Comparison of ENCODE assay signal across 14 cellular contexts in the genomic region with DNA sequence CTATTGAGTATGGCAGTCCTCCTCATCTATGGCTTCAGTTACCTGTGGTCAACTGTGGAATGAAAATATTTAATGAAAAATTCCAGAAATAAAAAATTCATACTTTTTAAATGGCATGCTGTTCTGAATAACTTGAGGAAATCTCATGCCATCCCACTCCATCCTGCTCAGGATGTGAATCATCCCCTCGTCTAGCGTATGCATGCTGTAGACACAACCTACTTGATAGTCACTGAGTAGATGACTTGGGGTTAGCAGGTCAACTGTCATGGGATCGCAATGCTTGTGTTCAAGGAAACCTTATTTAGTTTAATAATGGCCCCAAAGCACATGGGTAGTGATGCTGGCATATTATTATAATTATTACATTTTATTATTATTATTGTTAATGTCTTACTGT. TPM values are rescaled to one million over a fixed set of nuclear protein-coding genes. Genes with fewer than 3 reads are reported as not detected.
DNase-seq lines count a peak whose midpoint lies in the region; ATAC-seq and TF ChIP-seq lines count a peak whose summit lies in the region.
"Had no signal": no experiment of that assay in that cellular context is flagged by ENCODE, and none has a peak within 500 bp of the region (broad histone marks: within the 10 kb centered on the region; RNA-seq: fewer than 3 reads in every experiment).

No MANE protein-coding gene starts in this region.

- no peak overlapping the region for H3K27ac ChIP-seq in upper lobe of right lung
- H3K27ac ChIP-seq: right atrium auricular region, SJCRH30, stomach had no signal

- no peak for TF ChIP-seq POLR2A in lower leg skin (IDR thresholded peaks at IDR 0.05)

- no peak for TF ChIP-seq CTCF in upper lobe of right lung (IDR thresholded peaks at IDR 0.05)
- no peak for TF ChIP-seq CTCF in lower leg skin (IDR thresholded peaks at IDR 0.05)

- ATAC-seq in SK-N-SH treated with all-trans-retinoic acid at 6 μM for 48 hours (peak; percentile 12; the same call in 1 of the 3 replicates), upper lobe of right lung (peak; percentile 7), HG03095 (IDR thresholded peaks at IDR 0.05; ENCODE audit: unreplicated experiment) (no peak)

- DNase-seq in HCEC 1CT (peak; percentile 94), fibroblast of peridontal ligament (ENCODE audit: extremely low read depth) (peak; percentile 40), upper lobe of right lung (no peak), lower leg skin (ENCODE audit: low spot score in 2 of 2) (no peak), AML-193 (lab: John Stamatoyannopoulos, UW) (no peak)
- DNase-seq: activated naive CD4-positive, alpha-beta T cell; Caco-2; naive B cell; NCI-H2081; SJCRH30; stomach had no signal

- 66 to 71% methylated on average over 3 of the region's 3 CpGs for WGBS in lower leg skin, 2 donors

- H3K4me3 ChIP-seq in upper lobe of right lung = no peak overlapping the region
- H3K4me3 ChIP-seq in lower leg skin (ENCODE audit: low read depth, poor library complexity, severe bottlenecking) = no peak overlapping the region
- H3K4me3 ChIP-seq: right atrium auricular region, SJCRH30, stomach had no signal

- H3K27me3 ChIP-seq in upper lobe of right lung = peaks cover 19% of the 10 kb centered on the region
- H3K27me3 ChIP-seq: right atrium auricular region, SJCRH30 had no signal

- intact Hi-C loops in upper lobe of right lung (cut with DNase I) = no loop called here
- intact Hi-C loops in lower leg skin (cut with DNase I; ENCODE audit: low total_unique reads) = no loop called here

- H3K9me3 ChIP-seq in upper lobe of right lung = no peaks in the 10 kb centered on the region
- H3K9me3 ChIP-seq: right atrium auricular region, SJCRH30 had no signal

- H3K36me3 ChIP-seq in upper lobe of right lung = no peaks in the 10 kb centered on the region
- H3K36me3 ChIP-seq: right atrium auricular region, SJCRH30, stomach had no signal

- H3K4me1 ChIP-seq in upper lobe of right lung = no peaks in the 10 kb centered on the region
- H3K4me1 ChIP-seq: right atrium auricular region had no signal

TF ChIP-seq in SK-N-SH treated with all-trans-retinoic acid at 6 μM for 48 hours, 23 proteins besides CTCF, POLR2A, EP300 and RAD21:
- TF ChIP-seq, protein P1, sequence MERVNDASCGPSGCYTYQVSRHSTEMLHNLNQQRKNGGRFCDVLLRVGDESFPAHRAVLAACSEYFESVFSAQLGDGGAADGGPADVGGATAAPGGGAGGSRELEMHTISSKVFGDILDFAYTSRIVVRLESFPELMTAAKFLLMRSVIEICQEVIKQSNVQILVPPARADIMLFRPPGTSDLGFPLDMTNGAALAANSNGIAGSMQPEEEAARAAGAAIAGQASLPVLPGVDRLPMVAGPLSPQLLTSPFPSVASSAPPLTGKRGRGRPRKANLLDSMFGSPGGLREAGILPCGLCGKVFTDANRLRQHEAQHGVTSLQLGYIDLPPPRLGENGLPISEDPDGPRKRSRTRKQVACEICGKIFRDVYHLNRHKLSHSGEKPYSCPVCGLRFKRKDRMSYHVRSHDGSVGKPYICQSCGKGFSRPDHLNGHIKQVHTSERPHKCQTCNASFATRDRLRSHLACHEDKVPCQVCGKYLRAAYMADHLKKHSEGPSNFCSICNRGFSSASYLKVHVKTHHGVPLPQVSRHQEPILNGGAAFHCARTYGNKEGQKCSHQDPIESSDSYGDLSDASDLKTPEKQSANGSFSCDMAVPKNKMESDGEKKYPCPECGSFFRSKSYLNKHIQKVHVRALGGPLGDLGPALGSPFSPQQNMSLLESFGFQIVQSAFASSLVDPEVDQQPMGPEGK (CRISPR knock-in tag; IDR thresholded peaks at IDR 0.05; ENCODE audit: borderline replicate concordance) = no peak
- TF ChIP-seq ZC3H10 (CRISPR knock-in tag; IDR thresholded peaks at IDR 0.05) (no peak), GLIS3 (CRISPR knock-in tag; IDR thresholded peaks at IDR 0.05) (no peak), CSDC2 (CRISPR knock-in tag; IDR thresholded peaks at IDR 0.05) (no peak), PPARA (CRISPR knock-in tag; IDR thresholded peaks at IDR 0.05; ENCODE audit: borderline replicate concordance) (no peak), ZNF565 (CRISPR knock-in tag; conservative IDR thresholded peaks at IDR 0.05; ENCODE audit: low read depth) (no peak), TCF4 (CRISPR knock-in tag; IDR thresholded peaks at IDR 0.05; ENCODE audit: borderline replicate concordance) (no peak), ZNF70 (CRISPR knock-in tag; IDR thresholded peaks at IDR 0.05) (no peak), ZFP30 (CRISPR knock-in tag; IDR thresholded peaks at IDR 0.05) (no peak), TOX (CRISPR knock-in tag; IDR thresholded peaks at IDR 0.05; ENCODE audit: borderline replicate concordance) (no peak), ESRRG (CRISPR knock-in tag; IDR thresholded peaks at IDR 0.05) (no peak), RARB (CRISPR knock-in tag; IDR thresholded peaks at IDR 0.05) (no peak), OSR1 (CRISPR knock-in tag; IDR thresholded peaks at IDR 0.05) (no peak), ISL1 (CRISPR knock-in tag; IDR thresholded peaks at IDR 0.05) (no peak), ZFP3 (CRISPR knock-in tag; IDR thresholded peaks at IDR 0.05) (no peak), ARNTL (CRISPR knock-in tag; IDR thresholded peaks at IDR 0.05; ENCODE audit: borderline replicate concordance, low read depth) (no peak)
- TF ChIP-seq, protein P2, sequence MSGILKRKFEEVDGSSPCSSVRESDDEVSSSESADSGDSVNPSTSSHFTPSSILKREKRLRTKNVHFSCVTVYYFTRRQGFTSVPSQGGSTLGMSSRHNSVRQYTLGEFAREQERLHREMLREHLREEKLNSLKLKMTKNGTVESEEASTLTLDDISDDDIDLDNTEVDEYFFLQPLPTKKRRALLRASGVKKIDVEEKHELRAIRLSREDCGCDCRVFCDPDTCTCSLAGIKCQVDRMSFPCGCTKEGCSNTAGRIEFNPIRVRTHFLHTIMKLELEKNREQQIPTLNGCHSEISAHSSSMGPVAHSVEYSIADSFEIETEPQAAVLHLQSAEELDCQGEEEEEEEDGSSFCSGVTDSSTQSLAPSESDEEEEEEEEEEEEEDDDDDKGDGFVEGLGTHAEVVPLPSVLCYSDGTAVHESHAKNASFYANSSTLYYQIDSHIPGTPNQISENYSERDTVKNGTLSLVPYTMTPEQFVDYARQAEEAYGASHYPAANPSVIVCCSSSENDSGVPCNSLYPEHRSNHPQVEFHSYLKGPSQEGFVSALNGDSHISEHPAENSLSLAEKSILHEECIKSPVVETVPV (CRISPR knock-in tag; IDR thresholded peaks at IDR 0.05) = no peak
- TF ChIP-seq, protein P3, sequence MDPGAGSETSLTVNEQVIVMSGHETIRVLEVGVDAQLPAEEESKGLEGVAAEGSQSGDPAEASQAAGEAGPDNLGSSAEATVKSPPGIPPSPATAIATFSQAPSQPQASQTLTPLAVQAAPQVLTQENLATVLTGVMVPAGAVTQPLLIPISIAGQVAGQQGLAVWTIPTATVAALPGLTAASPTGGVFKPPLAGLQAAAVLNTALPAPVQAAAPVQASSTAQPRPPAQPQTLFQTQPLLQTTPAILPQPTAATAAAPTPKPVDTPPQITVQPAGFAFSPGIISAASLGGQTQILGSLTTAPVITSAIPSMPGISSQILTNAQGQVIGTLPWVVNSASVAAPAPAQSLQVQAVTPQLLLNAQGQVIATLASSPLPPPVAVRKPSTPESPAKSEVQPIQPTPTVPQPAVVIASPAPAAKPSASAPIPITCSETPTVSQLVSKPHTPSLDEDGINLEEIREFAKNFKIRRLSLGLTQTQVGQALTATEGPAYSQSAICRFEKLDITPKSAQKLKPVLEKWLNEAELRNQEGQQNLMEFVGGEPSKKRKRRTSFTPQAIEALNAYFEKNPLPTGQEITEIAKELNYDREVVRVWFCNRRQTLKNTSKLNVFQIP (CRISPR knock-in tag; IDR thresholded peaks at IDR 0.05; ENCODE audit: borderline replicate concordance, low read depth) = no peak
- TF ChIP-seq, protein P4, sequence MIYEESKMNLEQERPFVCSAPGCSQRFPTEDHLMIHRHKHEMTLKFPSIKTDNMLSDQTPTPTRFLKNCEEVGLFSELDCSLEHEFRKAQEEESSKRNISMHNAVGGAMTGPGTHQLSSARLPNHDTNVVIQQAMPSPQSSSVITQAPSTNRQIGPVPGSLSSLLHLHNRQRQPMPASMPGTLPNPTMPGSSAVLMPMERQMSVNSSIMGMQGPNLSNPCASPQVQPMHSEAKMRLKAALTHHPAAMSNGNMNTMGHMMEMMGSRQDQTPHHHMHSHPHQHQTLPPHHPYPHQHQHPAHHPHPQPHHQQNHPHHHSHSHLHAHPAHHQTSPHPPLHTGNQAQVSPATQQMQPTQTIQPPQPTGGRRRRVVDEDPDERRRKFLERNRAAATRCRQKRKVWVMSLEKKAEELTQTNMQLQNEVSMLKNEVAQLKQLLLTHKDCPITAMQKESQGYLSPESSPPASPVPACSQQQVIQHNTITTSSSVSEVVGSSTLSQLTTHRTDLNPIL (CRISPR knock-in tag; IDR thresholded peaks at IDR 0.05; ENCODE audit: low read depth) = no peak

RNA-seq across cellular contexts. Expression of a gene that starts 4.8 kb away (rescaled TPM):
- total RNA-seq in upper lobe of right lung = 52.2 TPM
- total RNA-seq in lower leg skin = 10 to 100 TPM; 20.1 to 47.8 (median 39.0) TPM

Comparison
In these comparisons a context has a peak if more than half of its experiments do, and no peak if none do; other contexts are left out.
1. DNase-seq: peak in HCEC 1CT (single experiment) and fibroblast of peridontal ligament (single experiment); none in upper lobe of right lung (single experiment), lower leg skin (0 of 2) and AML-193 (0 of 2).